ENCODE assay signal across 30 cellular contexts in genomic region chr10:129808092-129808983, GRCh38.
"Had no signal": no experiment of that assay in that cellular context is flagged by ENCODE, and none has a peak within 500 bp of the region (broad histone marks: within the 10 kb centered on the region; RNA-seq: fewer than 3 reads in every experiment).

No MANE protein-coding gene starts in this region.

- H3K4me2 ChIP-seq: SK-N-SH had no signal

- ATAC-seq: activated CD8-positive, alpha-beta T cell treated with anti-CD3 and anti-CD28 coated beads for 36 hours; activated T-cell treated with anti-CD3 and anti-CD28 coated beads, Interleukin-2, amount 50 U/mL, for 72 hours; activated T-helper 17 cell treated with anti-CD3 and anti-CD28 coated beads, Interleukin-2, amount 50 U/mL, for 72 hours; body of pancreas; PC-3 had no signal

- H3K4me3 ChIP-seq: body of pancreas, breast epithelium, MG63, Peyer's patch, SJSA1 had no signal

- H3K27me3 ChIP-seq: body of pancreas, breast epithelium, MG63, Peyer's patch, SJSA1 had no signal

- H3K4me1 ChIP-seq: body of pancreas, breast epithelium, Peyer's patch, SJSA1 had no signal

- H3K9me3 ChIP-seq: Peyer's patch, SK-N-SH had no signal

- H3K36me3 ChIP-seq: breast epithelium, MG63, Peyer's patch, SJSA1 had no signal

- H3K27ac ChIP-seq: body of pancreas, breast epithelium, Peyer's patch, SJSA1 had no signal

- DNase-seq: activated CD4-positive, alpha-beta T cell treated with anti-CD3 and anti-CD28 coated beads, Interleukin-2, amount 10 ng/mL, durations not matched to agents 24 days and 14 days; activated CD4-positive, alpha-beta T cell treated with anti-CD3 and anti-CD28 coated beads, Interleukin-2, amount 50 U/mL, for 4 hours; activated CD8-positive, alpha-beta T cell treated with anti-CD3 and anti-CD28 coated beads for 36 hours; activated effector memory CD4-positive, alpha-beta T cell treated with anti-CD3 and anti-CD28 coated beads, Interleukin-2, amount 50 U/mL, for 16 hours; activated naive CD4-positive, alpha-beta T cell treated with Interleukin-2 at 50 U/mL for 16 hours; activated naive CD8-positive, alpha-beta T cell treated with anti-CD3 and anti-CD28 coated beads, Interleukin-2, amount 10 ng/mL, durations not matched to agents 7 days and 5 days; activated T-cell treated with anti-CD3 and anti-CD28 coated beads, Interleukin-2, amount 50 U/mL, for 1 hour; activated T-cell treated with anti-CD3 and anti-CD28 coated beads, Interleukin-2, amount 50 U/mL, for 72 hours; amygdala; body of pancreas; Kasumi-1; KG1; MG63; NCI-H1048; NCI-H1417; NCI-H187 treated with DMSO at 0.1 percent for 48 hours; NCI-H2081; NCI-H226; NCI-H510A treated with DMSO at 0.1 percent for 48 hours; NCI-H526 treated with DMSO at 0.1 percent for 48 hours; NCI-H82; NK-92 treated with Interleukin-12 subunit alpha and Interleukin-12 subunit beta, amount 100 ng/mL, for 24 hours; PC-3; RPMI8226; SHP77 treated with DMSO at 0.1 percent for 48 hours; SK-N-SH had no signal

- H3K9ac ChIP-seq: SK-N-SH had no signal
